In the genomic region with DNA sequence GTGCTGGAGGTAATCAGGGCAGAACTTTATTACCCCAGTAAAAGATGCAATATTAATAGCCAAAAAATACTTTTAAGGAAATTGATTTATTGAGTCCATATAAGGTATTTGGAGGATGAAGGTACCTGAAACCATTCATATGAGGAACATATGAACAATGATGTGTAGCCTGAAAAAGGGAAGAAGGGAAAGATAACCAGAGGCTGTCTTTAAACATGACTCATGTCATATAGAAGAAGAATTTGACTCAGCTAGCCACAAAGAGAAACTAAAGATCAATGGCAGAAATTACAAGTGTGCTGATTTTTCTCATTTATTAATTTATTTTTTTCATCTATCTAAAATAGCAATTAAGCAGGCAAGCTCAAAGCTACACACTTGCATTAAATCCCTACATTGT, we compare ENCODE assay signal across 11 cellular contexts.
DNase-seq lines count a peak whose midpoint lies in the region; ATAC-seq and TF ChIP-seq lines count a peak whose summit lies in the region.
"Had no signal": no experiment of that assay in that cellular context is flagged by ENCODE, and none has a peak within 500 bp of the region (broad histone marks: within the 10 kb centered on the region; RNA-seq: fewer than 3 reads in every experiment).

No MANE protein-coding gene starts in this region.

- no peak for TF ChIP-seq CTCF in foreskin keratinocyte (conservative IDR thresholded peaks at IDR 0.05)

- peaks cover 4% of the 10 kb centered on the region for H3K4me1 ChIP-seq in foreskin keratinocyte
- H3K4me1 ChIP-seq: prostate gland had no signal

- H3K27ac ChIP-seq in foreskin keratinocyte: peak overlapping the region; percentile 39
- H3K27ac ChIP-seq: prostate gland, SK-N-MC had no signal

- DNase-seq in foreskin keratinocyte (no peak), DMS153 (lab: John Stamatoyannopoulos, UW) (no peak), retina (no peak)
- DNase-seq in activated CD8-positive, alpha-beta memory T cell treated with anti-CD3 and anti-CD28 coated beads, Interleukin-2, amount 50 U/mL, for 48 hours: no peak
- DNase-seq: kidney, NCI-H1048 had no signal

- no peaks in the 10 kb centered on the region for H3K27me3 ChIP-seq in foreskin keratinocyte

- ATAC-seq in GM18873 (IDR thresholded peaks at IDR 0.05; ENCODE audit: low FRiP score, unreplicated experiment) (peak; percentile 64), GM21737 (IDR thresholded peaks at IDR 0.05; ENCODE audit: unreplicated experiment) (peak; percentile 74), HG03457 (IDR thresholded peaks at IDR 0.05; ENCODE audit: unreplicated experiment) (peak; percentile 66), foreskin keratinocyte (peak; percentile 81)
